ENCODE assay signal across 8 cellular contexts in the genomic region with DNA sequence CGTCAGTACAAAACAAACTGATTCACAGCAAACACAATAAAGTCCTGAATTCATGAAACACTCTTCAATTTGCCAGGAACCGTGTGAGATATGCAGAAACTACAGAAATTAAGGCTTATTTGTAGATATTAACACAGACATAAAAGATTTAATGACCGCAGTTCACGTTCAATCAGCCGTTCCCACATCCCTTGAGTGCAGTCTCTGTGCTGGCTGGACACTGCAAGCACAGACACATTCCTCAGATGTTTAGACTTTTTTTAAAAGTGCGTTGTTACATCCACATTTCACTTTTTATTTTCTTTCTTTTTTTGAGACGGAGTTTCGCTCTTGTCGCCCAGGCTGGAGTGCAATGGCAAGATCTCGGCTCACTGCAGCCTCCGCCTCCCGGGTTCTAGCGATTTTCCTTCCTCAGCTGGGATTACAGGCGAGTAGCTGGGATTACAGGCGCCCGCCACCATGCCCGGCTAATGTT. TPM values are rescaled to one million over a fixed set of nuclear protein-coding genes. Genes with fewer than 3 reads are reported as not detected.
DNase-seq lines count a peak whose midpoint lies in the region; ATAC-seq and TF ChIP-seq lines count a peak whose summit lies in the region.

No MANE protein-coding gene starts in this region.

- H3K4me2 ChIP-seq in Karpas-422 (ENCODE audit: low read depth, low read length, poor library complexity, severe bottlenecking): peak overlapping the region; percentile 83

- H3K27ac ChIP-seq in CD4-positive, alpha-beta T cell (ENCODE audit: low read depth, low read length): peak overlapping the region; percentile 18
- H3K27ac ChIP-seq in Karpas-422 (ENCODE audit: low read length) (no peak overlapping the region), lower lobe of right lung (peak overlapping the region; percentile 79), urinary bladder (ENCODE audit: low read depth) (no peak overlapping the region)

- H3K27ac Mint-ChIP-seq in CD4-positive, alpha-beta T cell: peak overlapping the region; percentile 90

- H3K36me3 ChIP-seq in Karpas-422 (ENCODE audit: insufficient read depth, low read length): no peaks in the 10 kb centered on the region
- H3K36me3 ChIP-seq in lower lobe of right lung: peaks cover 5% of the 10 kb centered on the region
- H3K36me3 ChIP-seq in urinary bladder (ENCODE audit: insufficient read depth): no peaks in the 10 kb centered on the region

- POLR2A ChIA-PET in CD4-positive, alpha-beta T cell (lab: Charles Lee): interaction anchor here (1.5 kb wide), 1 partner anchor 61 kb away, joined by 7 read pairs; a partner anchor contains a TSS

- TF ChIP-seq CTCF in CD4-positive, alpha-beta T cell (IDR thresholded peaks at IDR 0.05): no peak
- no peak for TF ChIP-seq CTCF in choroid plexus epithelial cell (conservative IDR thresholded peaks at IDR 0.05; ENCODE audit: low read depth, low read length)
- no peak for TF ChIP-seq CTCF in lower lobe of right lung (IDR thresholded peaks at IDR 0.05)

- H4K20me1 ChIP-seq in Karpas-422 (ENCODE audit: insufficient read depth, low read depth, low read length): no peaks in the 10 kb centered on the region

- DNase-seq in CD4-positive, alpha-beta T cell: no peak
- peak; percentile 43 for DNase-seq in Karpas-422
- DNase-seq in choroid plexus epithelial cell (ENCODE audit: low read depth): peak; percentile 69
- no peak for DNase-seq in lower lobe of right lung
- no peak for DNase-seq in NCI-H2227 treated with DMSO at 0.1 percent for 48 hours (lab: John Stamatoyannopoulos, UW)

- 2% methylated on average over 17 of the region's 17 CpGs for WGBS in urinary bladder

- H3K36me3 Mint-ChIP-seq in CD4-positive, alpha-beta T cell (ENCODE audit: low read depth): peaks cover 10% of the 10 kb centered on the region

- peak overlapping the region; percentile 90 for H3K9ac ChIP-seq in Karpas-422 (ENCODE audit: low read length)

- CTCF ChIA-PET in CD4-positive, alpha-beta T cell (lab: Charles Lee): no interaction called here

- no peaks in the 10 kb centered on the region for H3K27me3 ChIP-seq in CD4-positive, alpha-beta T cell (ENCODE audit: control insufficient read depth, insufficient read depth, low read length)
- H3K27me3 ChIP-seq in Karpas-422 (ENCODE audit: low read length) (no peaks in the 10 kb centered on the region), lower lobe of right lung (ENCODE audit: low read depth) (no peaks in the 10 kb centered on the region)

- H3K9me3 ChIP-seq in CD4-positive, alpha-beta T cell (ENCODE audit: control insufficient read depth, low read length): no peaks in the 10 kb centered on the region
- H3K9me3 ChIP-seq in Karpas-422 (ENCODE audit: low read length) (no peaks in the 10 kb centered on the region), lower lobe of right lung (no peaks in the 10 kb centered on the region)

- no peaks in the 10 kb centered on the region for H3K9me3 Mint-ChIP-seq in CD4-positive, alpha-beta T cell

- peak overlapping the region; percentile 44; the same call in 1 of the 2 replicates for H2AFZ ChIP-seq in Karpas-422 (ENCODE audit: low read length)

- H3K9me2 ChIP-seq in Karpas-422 (replicated peaks; ENCODE audit: insufficient read depth, low read length): no peaks in the 10 kb centered on the region

- H3K4me1 ChIP-seq in Karpas-422 (ENCODE audit: low read length) (peaks cover 27% of the 10 kb centered on the region), lower lobe of right lung (peaks cover 16% of the 10 kb centered on the region), urinary bladder (ENCODE audit: insufficient read depth) (no peaks in the 10 kb centered on the region)

- H3K79me2 ChIP-seq in Karpas-422 (ENCODE audit: low read length): peaks cover 37% of the 10 kb centered on the region

- peak; percentile 2 for ATAC-seq in CD4-positive, alpha-beta T cell (ENCODE audit: poor library complexity)
- ATAC-seq in lower lobe of right lung: peak in 1 of 2 donors; percentile 17
- no peak for ATAC-seq in GM19455 (IDR thresholded peaks at IDR 0.05; ENCODE audit: unreplicated experiment)
- no peak for ATAC-seq in HG03097 (IDR thresholded peaks at IDR 0.05; ENCODE audit: low FRiP score, unreplicated experiment)

- H3K4me3 ChIP-seq in Karpas-422 (ENCODE audit: low read length): peak overlapping the region; percentile 97
- peak overlapping the region; percentile 70 for H3K4me3 ChIP-seq in choroid plexus epithelial cell (ENCODE audit: low read depth, low read length)
- peak overlapping the region; percentile 98 for H3K4me3 ChIP-seq in lower lobe of right lung
- H3K4me3 ChIP-seq in urinary bladder (ENCODE audit: low read depth, low read length): peak overlapping the region; percentile 91

- H3K4me3 Mint-ChIP-seq in CD4-positive, alpha-beta T cell: no peak overlapping the region

- peaks cover 35% of the 10 kb centered on the region for H3K4me1 Mint-ChIP-seq in CD4-positive, alpha-beta T cell (ENCODE audit: low read depth)

- intact Hi-C loops in CD4-positive, alpha-beta T cell (cut with DNase I, micrococcal nuclease): loop anchor here in 1 of 2 experiments (2.0 to 5.0 kb wide), 2 partner anchors 61 to 1058 kb away; a partner anchor contains a TSS
- intact Hi-C loops in lower lobe of right lung (cut with DNase I): no loop called here

- no peaks in the 10 kb centered on the region for H3K27me3 Mint-ChIP-seq in CD4-positive, alpha-beta T cell

RNA-seq across cellular contexts. Expression of a gene that starts 0.5 kb away (rescaled TPM):
- 10 to 100 TPM; 10.5 to 12.1 TPM for total RNA-seq in CD4-positive, alpha-beta T cell
- 29.4 and 38.2 TPM in 2 replicates for total RNA-seq in Karpas-422 (2014; rRNA removed; shearing (Covaris generic); ENCODE audit: low replicate concordance)
- total RNA-seq in lower lobe of right lung: 12.9 TPM
- 54.3 TPM for total RNA-seq in urinary bladder
- polyA plus RNA-seq in urinary bladder: 6.4 TPM

Comparison
In these comparisons a context has a peak if more than half of its experiments do, and no peak if none do; other contexts are left out.
1. DNase-seq: peak in Karpas-422 (single experiment) and choroid plexus epithelial cell (single experiment); none in CD4-positive, alpha-beta T cell (0 of 10), lower lobe of right lung (single experiment) and NCI-H2227 treated with DMSO at 0.1 percent for 48 hours (single experiment).
2. H3K27ac ChIP-seq: peak in CD4-positive, alpha-beta T cell (single experiment) and lower lobe of right lung (single experiment); none in Karpas-422 (single experiment) and urinary bladder (single experiment).
3. Peak in every context shown above with its lines, with median percentiles within 50 percentile points of each other: H3K4me3 ChIP-seq.